In genomic region chr4:142386450-142386849, GRCh38 we compare ENCODE assay signal across 19 cellular contexts.
"Had no signal": no experiment of that assay in that cellular context is flagged by ENCODE, and none has a peak within 500 bp of the region (broad histone marks: within the 10 kb centered on the region; RNA-seq: fewer than 3 reads in every experiment).

No MANE protein-coding gene starts in this region.

- H3K4me3 Mint-ChIP-seq: activated naive CD8-positive, alpha-beta T cell treated with anti-CD3 and anti-CD28 coated beads, Interleukin-2, amount 10 ng/mL, durations not matched to agents 7 days and 5 days; mesothelial cell of epicardium had no signal

- H3K27ac Mint-ChIP-seq: activated naive CD8-positive, alpha-beta T cell treated with anti-CD3 and anti-CD28 coated beads, Interleukin-2, amount 10 ng/mL, durations not matched to agents 7 days and 5 days; mesothelial cell of epicardium had no signal

- DNase-seq: activated CD4-positive, CD25-positive, alpha-beta regulatory T cell; activated effector memory CD4-positive, alpha-beta T cell treated with anti-CD3 and anti-CD28 coated beads, Interleukin-2, amount 50 U/mL, for 16 hours; activated naive CD8-positive, alpha-beta T cell treated with anti-CD3 and anti-CD28 coated beads, Interleukin-2, amount 10 ng/mL, durations not matched to agents 7 days and 5 days; body of pancreas; dorsolateral prefrontal cortex; foreskin keratinocyte; glutamatergic neuron; occipital lobe; posterior cingulate gyrus; SK-N-SH; stimulated activated CD4-positive, alpha-beta T cell treated with anti-CD3 and anti-CD28 coated beads, Interleukin-12 subunit alpha, Interleukin-12 subunit beta, amount 100 ng/mL, for 4 hours; stimulated activated CD4-positive, alpha-beta T cell treated with anti-CD3 and anti-CD28 coated beads, Interleukin-1b, Interleukin-23, amount 100 ng/mL, for 48 hours; stimulated activated CD8-positive, alpha-beta memory T cell treated with anti-CD3 and anti-CD28 coated beads, Interleukin-4, amount 100 ng/mL, for 48 hours; stimulated activated naive CD4-positive, alpha-beta T cell treated with Interleukin-2 at 50 U/mL for 16 hours; T-helper 9 cell; transverse colon; uterus had no signal

- H3K4me1 ChIP-seq: body of pancreas, transverse colon, uterus had no signal

- H3K27me3 Mint-ChIP-seq: activated naive CD8-positive, alpha-beta T cell treated with anti-CD3 and anti-CD28 coated beads, Interleukin-2, amount 10 ng/mL, durations not matched to agents 7 days and 5 days had no signal

- H3K27me3 ChIP-seq: body of pancreas, dorsolateral prefrontal cortex, foreskin keratinocyte, transverse colon, uterus had no signal

- H3K4me3 ChIP-seq: body of pancreas, dorsolateral prefrontal cortex, lung, transverse colon, uterus had no signal

- H3K27ac ChIP-seq: body of pancreas, dorsolateral prefrontal cortex, foreskin keratinocyte, transverse colon, uterus had no signal

- H3K9me3 ChIP-seq: body of pancreas, SK-N-SH, transverse colon, uterus had no signal

- ATAC-seq: body of pancreas, foreskin keratinocyte had no signal

- H3K36me3 ChIP-seq: transverse colon, uterus had no signal
